Comparison of ENCODE assay signal across 16 cellular contexts in genomic region chr9:126880947-126881332, GRCh38.
"Had no signal": no experiment of that assay in that cellular context is flagged by ENCODE, and none has a peak within 500 bp of the region (broad histone marks: within the 10 kb centered on the region; RNA-seq: fewer than 3 reads in every experiment).

No MANE protein-coding gene starts in this region.

- H3K9me3 Mint-ChIP-seq: activated CD4-positive, alpha-beta T cell treated with anti-CD3 and anti-CD28 coated beads, Interleukin-2, amount 10 ng/mL, durations not matched to agents 24 days and 14 days; activated naive CD4-positive, alpha-beta T cell treated with anti-CD3 and anti-CD28 coated beads for 36 hours; activated T-helper 17 cell treated with anti-CD3 and anti-CD28 coated beads, Interleukin-2, amount 50 U/mL, for 72 hours; naive B cell; stimulated activated naive CD8-positive, alpha-beta T cell treated with anti-CD3 and anti-CD28 coated beads, Interleukin-15, amount 100 ng/mL, for 72 hours; WTC11 had no signal

- ATAC-seq: activated T-helper 17 cell treated with anti-CD3 and anti-CD28 coated beads, Interleukin-2, amount 50 U/mL, for 72 hours; lower lobe of right lung; stimulated activated naive CD8-positive, alpha-beta T cell treated with anti-CD3 and anti-CD28 coated beads, Interleukin-15, amount 100 ng/mL, for 72 hours; WTC11 had no signal

- H3K9me3 ChIP-seq: esophagus muscularis mucosa, lower lobe of right lung, neutrophil, prostate gland had no signal

- H3K4me3 ChIP-seq: esophagus muscularis mucosa, hepatocyte, lower lobe of right lung, prostate gland, SK-N-MC had no signal

- H3K27me3 Mint-ChIP-seq: activated CD4-positive, alpha-beta T cell treated with anti-CD3 and anti-CD28 coated beads, Interleukin-2, amount 10 ng/mL, durations not matched to agents 24 days and 14 days; activated T-helper 17 cell treated with anti-CD3 and anti-CD28 coated beads, Interleukin-2, amount 50 U/mL, for 72 hours; naive B cell; stimulated activated naive CD8-positive, alpha-beta T cell treated with anti-CD3 and anti-CD28 coated beads, Interleukin-15, amount 100 ng/mL, for 72 hours had no signal

- H3K27me3 ChIP-seq: esophagus muscularis mucosa, hepatocyte, neutrophil had no signal

- H3K27ac ChIP-seq: esophagus muscularis mucosa, hepatocyte, lower lobe of right lung, neutrophil, prostate gland, SK-N-MC had no signal

- H3K27ac Mint-ChIP-seq: activated CD4-positive, alpha-beta T cell treated with anti-CD3 and anti-CD28 coated beads, Interleukin-2, amount 10 ng/mL, durations not matched to agents 24 days and 14 days; activated naive CD4-positive, alpha-beta T cell treated with anti-CD3 and anti-CD28 coated beads for 36 hours; activated T-helper 17 cell treated with anti-CD3 and anti-CD28 coated beads, Interleukin-2, amount 50 U/mL, for 72 hours; stimulated activated naive CD8-positive, alpha-beta T cell treated with anti-CD3 and anti-CD28 coated beads, Interleukin-15, amount 100 ng/mL, for 72 hours; WTC11 had no signal

- H3K4me3 Mint-ChIP-seq: activated CD4-positive, alpha-beta T cell treated with anti-CD3 and anti-CD28 coated beads, Interleukin-2, amount 10 ng/mL, durations not matched to agents 24 days and 14 days; activated naive CD4-positive, alpha-beta T cell treated with anti-CD3 and anti-CD28 coated beads for 36 hours; activated T-helper 17 cell treated with anti-CD3 and anti-CD28 coated beads, Interleukin-2, amount 50 U/mL, for 72 hours; naive B cell; stimulated activated naive CD8-positive, alpha-beta T cell treated with anti-CD3 and anti-CD28 coated beads, Interleukin-15, amount 100 ng/mL, for 72 hours; WTC11 had no signal

- DNase-seq: activated CD4-positive, alpha-beta T cell treated with anti-CD3 and anti-CD28 coated beads, Interleukin-2, amount 10 ng/mL, durations not matched to agents 24 days and 14 days; activated CD8-positive, alpha-beta memory T cell treated with anti-CD3 and anti-CD28 coated beads for 24 hours; activated naive CD4-positive, alpha-beta T cell treated with anti-CD3 and anti-CD28 coated beads for 36 hours; foreskin fibroblast; lower lobe of right lung; naive B cell; stimulated activated CD4-positive, alpha-beta T cell treated with anti-CD3 and anti-CD28 coated beads, Interleukin-4, amount 100 ng/mL, for 24 hours; stimulated activated naive CD8-positive, alpha-beta T cell treated with anti-CD3 and anti-CD28 coated beads, Interleukin-15, amount 100 ng/mL, for 72 hours; T-helper 1 cell had no signal

- H3K36me3 ChIP-seq: prostate gland had no signal
